In the genomic region with DNA sequence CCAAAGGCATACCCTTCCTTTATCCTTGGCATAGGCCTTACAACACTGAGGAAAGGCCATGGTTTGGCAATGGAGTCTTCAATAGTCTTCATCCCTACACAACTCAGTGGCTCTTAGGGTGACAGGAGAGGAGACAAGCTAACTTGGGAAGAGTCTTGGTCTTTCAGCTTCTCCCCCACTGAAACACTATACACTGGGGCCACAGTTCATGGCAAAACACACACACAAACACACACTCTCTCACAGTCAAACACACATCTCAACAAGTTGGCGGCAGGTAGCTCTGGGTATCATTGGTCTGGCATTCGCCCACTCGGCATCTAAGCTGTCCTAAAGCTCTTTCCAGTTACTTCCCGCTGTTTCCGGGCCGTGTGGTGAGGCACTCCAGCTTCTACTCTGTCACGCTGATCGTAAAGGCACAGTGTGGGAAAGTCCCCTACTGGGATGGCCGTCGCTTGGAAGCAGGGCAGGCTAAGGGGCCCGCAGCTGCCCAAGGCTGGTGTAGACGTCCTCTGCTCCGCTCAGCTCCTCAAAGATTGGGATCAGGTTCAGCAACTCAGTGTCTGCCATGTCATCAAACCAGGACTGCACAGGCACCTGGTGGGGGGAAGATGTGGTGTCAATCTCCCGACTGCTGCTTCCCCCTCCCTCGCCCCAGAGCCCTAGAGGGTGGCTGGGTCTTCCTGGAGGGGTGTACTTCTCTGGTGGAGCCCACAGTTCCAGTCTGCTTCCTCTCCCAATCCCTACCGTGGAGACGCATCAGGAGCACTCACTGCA, we compare ENCODE assay signal across 23 cellular contexts. TPM values are rescaled to one million over a fixed set of nuclear protein-coding genes. Genes with fewer than 3 reads are reported as not detected.
DNase-seq lines count a peak whose midpoint lies in the region; ATAC-seq, FAIRE-seq and TF ChIP-seq lines count a peak whose summit lies in the region.
"Had no signal": no experiment of that assay in that cellular context is flagged by ENCODE, and none has a peak within 500 bp of the region (broad histone marks: within the 10 kb centered on the region; RNA-seq: fewer than 3 reads in every experiment).

No MANE protein-coding gene starts in this region.

- no TSS peak for BruUV-seq in endothelial cell of umbilical vein (replicated peaks; lab: Mats Ljungman, UMichigan)

- no peak for ATAC-seq in activated CD8-positive, alpha-beta T cell treated with anti-CD3 and anti-CD28 coated beads for 36 hours
- ATAC-seq in activated CD8-positive, alpha-beta T cell treated with anti-CD3 and anti-CD28 coated beads, Interleukin-2, amount 10 ng/mL, durations not matched to agents 7 days and 5 days, result no peak
- no peak for ATAC-seq in GM19328 (IDR thresholded peaks at IDR 0.05; ENCODE audit: unreplicated experiment)
- ATAC-seq: stimulated activated memory B cell treated with anti-CD40 and anti-IgM and Interleukin-4, amounts not matched to agents 10 μg/mL and 1 μg/mL and 100 μg/mL, for 72 hours had no signal

- H3K79me2 ChIP-seq in endothelial cell of umbilical vein (ENCODE audit: control insufficient read depth, insufficient read depth, low read length), result no peaks in the 10 kb centered on the region

- H3K9me1 ChIP-seq in endothelial cell of umbilical vein (replicated peaks; ENCODE audit: control insufficient read depth, extremely low read depth, insufficient read depth, low read length), result no peaks in the 10 kb centered on the region

- TF ChIP-seq POLR2A in endothelial cell of umbilical vein (IDR thresholded peaks at IDR 0.05; ENCODE audit: low read depth, low read length) (no peak), sigmoid colon (IDR thresholded peaks at IDR 0.05) (no peak)

- H3K36me3 ChIP-seq in HEK293 (ENCODE audit: control insufficient read depth in 2 of 2, insufficient read depth in 1 of 2, low read length in 2 of 2) (peaks cover 20 to 84% of the 10 kb centered on the region in 2 experiments; a peak in 2 of 3 replicates), endothelial cell of umbilical vein (ENCODE audit: control insufficient read depth in 2 of 2, extremely low read depth in 1 of 2, insufficient read depth in 2 of 2, low read length in 2 of 2) (peaks cover 29 to 68% of the 10 kb centered on the region in 2 experiments), sigmoid colon (peaks cover 61 to 94% (median 79%) of the 10 kb centered on the region in 4 donors)

- peaks cover 16% of the 10 kb centered on the region for H3K36me3 Mint-ChIP-seq in activated CD8-positive, alpha-beta T cell treated with anti-CD3 and anti-CD28 coated beads for 36 hours (ENCODE audit: low read depth)
- peaks cover 55% of the 10 kb centered on the region for H3K36me3 Mint-ChIP-seq in activated CD8-positive, alpha-beta T cell treated with anti-CD3 and anti-CD28 coated beads, Interleukin-2, amount 10 ng/mL, durations not matched to agents 7 days and 5 days (ENCODE audit: low read depth)

- CTCF ChIA-PET in activated CD8-positive, alpha-beta T cell treated with anti-CD3 and anti-CD28 coated beads for 36 hours (lab: Charles Lee), result interaction anchor here (0.8 to 2.4 kb wide), 5 partner anchors 9 to 83 kb away, joined by 3 to 5 read pairs (median 5); no protein-coding TSS in a partner anchor
- CTCF ChIA-PET in activated CD8-positive, alpha-beta T cell treated with anti-CD3 and anti-CD28 coated beads, Interleukin-2, amount 10 ng/mL, durations not matched to agents 7 days and 5 days (lab: Charles Lee), result interaction anchor here (1.1 kb wide), 2 partner anchors 40 to 64 kb away, joined by 3 read pairs; a partner anchor contains a TSS
- CTCF ChIA-PET in HEK293 (lab: Yijun Ruan, JAX), result interaction anchor here (0.6 to 1.9 kb wide), 2 partner anchors 82 to 104 kb away, joined by 3 to 4 read pairs; no protein-coding TSS in a partner anchor
- CTCF ChIA-PET in endothelial cell of umbilical vein (lab: Charles Lee), result interaction anchor here (0.8 to 1.2 kb wide), 5 partner anchors 15 to 82 kb away, joined by 3 to 4 read pairs (median 3); no protein-coding TSS in a partner anchor

- dilution Hi-C loops in endothelial cell of umbilical vein (cut with MboI; ENCODE audit: extremely low pct_ligation_motif_present, low sequenced_read_pairs), result no loop called here

- POLR2A ChIA-PET in activated CD8-positive, alpha-beta T cell treated with anti-CD3 and anti-CD28 coated beads for 36 hours (lab: Charles Lee), result interaction anchor here (0.9 kb wide), 1 partner anchor 36 kb away, joined by 4 read pairs; no protein-coding TSS in a partner anchor
- POLR2A ChIA-PET in activated CD8-positive, alpha-beta T cell treated with anti-CD3 and anti-CD28 coated beads, Interleukin-2, amount 10 ng/mL, durations not matched to agents 7 days and 5 days (lab: Charles Lee), result no interaction called here
- POLR2A ChIA-PET in HEK293 (lab: Yijun Ruan, JAX), result interaction anchor here (0.6 kb wide), 1 partner anchor 108 kb away, joined by 10 read pairs; no protein-coding TSS in a partner anchor
- POLR2A ChIA-PET in endothelial cell of umbilical vein (lab: Charles Lee), result no interaction called here

- H3K27me3 ChIP-seq in endothelial cell of umbilical vein (ENCODE audit: control insufficient read depth in 2 of 2, insufficient read depth in 2 of 2, low read length in 2 of 2), result no peaks in the 10 kb centered on the region
- H3K27me3 ChIP-seq in sigmoid colon, result no peaks in the 10 kb centered on the region
- H3K27me3 ChIP-seq: SJCRH30 had no signal

- H3K27ac ChIP-seq in HEK293 (ENCODE audit: extremely low read depth, low read depth, low read length) (no peak overlapping the region), endothelial cell of umbilical vein (ENCODE audit: insufficient read depth, low read depth, low read length) (no peak overlapping the region), sigmoid colon (peak overlapping the region in 3 of 4 donors; percentile 3 to 33 (median 25))
- H3K27ac ChIP-seq: HL-60, KMS-11, SJCRH30 had no signal

- no peak for DNase-seq in activated CD8-positive, alpha-beta T cell treated with anti-CD3 and anti-CD28 coated beads for 36 hours
- DNase-seq in activated CD8-positive, alpha-beta T cell treated with anti-CD3 and anti-CD28 coated beads, Interleukin-2, amount 10 ng/mL, durations not matched to agents 7 days and 5 days, result no peak
- DNase-seq in endothelial cell of umbilical vein (ENCODE audit: low read depth, low spot score) (no peak), sigmoid colon (no peak), Kasumi-1 (lab: John Stamatoyannopoulos, UW) (no peak), NCI-H226 (no peak)
- DNase-seq: C1 segment of cervical spinal cord; central memory CD4-positive, alpha-beta T cell; DMS79 treated with DMSO at 0.1 percent for 48 hours; effector CD8-positive, alpha-beta T cell; NCI-H1092; NCI-H2107; NCI-H69; OCI-M1; T-helper 9 cell had no signal

- no peak overlapping the region for H3K4me3 Mint-ChIP-seq in activated CD8-positive, alpha-beta T cell treated with anti-CD3 and anti-CD28 coated beads for 36 hours
- H3K4me3 Mint-ChIP-seq in activated CD8-positive, alpha-beta T cell treated with anti-CD3 and anti-CD28 coated beads, Interleukin-2, amount 10 ng/mL, durations not matched to agents 7 days and 5 days, result no peak overlapping the region
- H3K4me3 Mint-ChIP-seq: stimulated activated memory B cell treated with anti-CD40 and anti-IgM and Interleukin-4, amounts not matched to agents 10 μg/mL and 1 μg/mL and 100 μg/mL, for 72 hours had no signal

- H3K9ac ChIP-seq in endothelial cell of umbilical vein (replicated peaks; ENCODE audit: extremely low read depth, insufficient read depth, low read length), result no peak overlapping the region
- H3K9ac ChIP-seq: KMS-11 had no signal

- H3K9me3 ChIP-seq in HEK293 (ENCODE audit: control insufficient read depth, insufficient read depth, low read depth, low read length), result no peaks in the 10 kb centered on the region
- H3K9me3 ChIP-seq in endothelial cell of umbilical vein (replicated peaks; ENCODE audit: control insufficient read depth, insufficient read depth, low read length), result no peaks in the 10 kb centered on the region
- no peaks in the 10 kb centered on the region for H3K9me3 ChIP-seq in sigmoid colon
- H3K9me3 ChIP-seq: prostate gland, SJCRH30 had no signal

- no peaks in the 10 kb centered on the region for H3K27me3 Mint-ChIP-seq in activated CD8-positive, alpha-beta T cell treated with anti-CD3 and anti-CD28 coated beads for 36 hours
- H3K27me3 Mint-ChIP-seq in activated CD8-positive, alpha-beta T cell treated with anti-CD3 and anti-CD28 coated beads, Interleukin-2, amount 10 ng/mL, durations not matched to agents 7 days and 5 days (ENCODE audit: low read depth), result no peaks in the 10 kb centered on the region
- H3K27me3 Mint-ChIP-seq: stimulated activated memory B cell treated with anti-CD40 and anti-IgM and Interleukin-4, amounts not matched to agents 10 μg/mL and 1 μg/mL and 100 μg/mL, for 72 hours had no signal

- H3K4me1 ChIP-seq in HEK293 (ENCODE audit: control insufficient read depth, insufficient read depth, low read length) (no peaks in the 10 kb centered on the region), endothelial cell of umbilical vein (ENCODE audit: control insufficient read depth, extremely low read depth, insufficient read depth, low read length) (no peaks in the 10 kb centered on the region), sigmoid colon (peaks cover 0 to 39% (median 18%) of the 10 kb centered on the region in 4 donors)
- H3K4me1 ChIP-seq: prostate gland, SJCRH30 had no signal

- intact Hi-C loops in activated CD8-positive, alpha-beta T cell treated with anti-CD3 and anti-CD28 coated beads for 36 hours (cut with micrococcal nuclease), result no loop called here
- intact Hi-C loops in endothelial cell of umbilical vein (cut with micrococcal nuclease) (no loop called here), sigmoid colon (cut with DNase I) (no loop called here)

- no peak overlapping the region for H2AFZ ChIP-seq in endothelial cell of umbilical vein (ENCODE audit: low read depth, low read length)

- WGBS in sigmoid colon, 2 donors, result 82 to 87% methylated on average over 17 of the region's 17 CpGs

- TF ChIP-seq EP300 in sigmoid colon (IDR thresholded peaks at IDR 0.05), result no peak

- H3K9me3 Mint-ChIP-seq in activated CD8-positive, alpha-beta T cell treated with anti-CD3 and anti-CD28 coated beads for 36 hours, result no peaks in the 10 kb centered on the region
- no peaks in the 10 kb centered on the region for H3K9me3 Mint-ChIP-seq in activated CD8-positive, alpha-beta T cell treated with anti-CD3 and anti-CD28 coated beads, Interleukin-2, amount 10 ng/mL, durations not matched to agents 7 days and 5 days (ENCODE audit: insufficient read depth)
- H3K9me3 Mint-ChIP-seq: stimulated activated memory B cell treated with anti-CD40 and anti-IgM and Interleukin-4, amounts not matched to agents 10 μg/mL and 1 μg/mL and 100 μg/mL, for 72 hours had no signal

- H3K4me1 Mint-ChIP-seq in activated CD8-positive, alpha-beta T cell treated with anti-CD3 and anti-CD28 coated beads for 36 hours (ENCODE audit: low read depth), result no peaks in the 10 kb centered on the region
- H3K4me1 Mint-ChIP-seq in activated CD8-positive, alpha-beta T cell treated with anti-CD3 and anti-CD28 coated beads, Interleukin-2, amount 10 ng/mL, durations not matched to agents 7 days and 5 days (ENCODE audit: low read depth), result no peaks in the 10 kb centered on the region
- H3K4me1 Mint-ChIP-seq: stimulated activated memory B cell treated with anti-CD40 and anti-IgM and Interleukin-4, amounts not matched to agents 10 μg/mL and 1 μg/mL and 100 μg/mL, for 72 hours had no signal

- H4K20me1 ChIP-seq in endothelial cell of umbilical vein (replicated peaks; ENCODE audit: control insufficient read depth, extremely low read depth, insufficient read depth, low read length), result no peaks in the 10 kb centered on the region

- H3K4me2 ChIP-seq in endothelial cell of umbilical vein (ENCODE audit: insufficient read depth, low read length), result no peak overlapping the region
- H3K4me2 ChIP-seq: KMS-11 had no signal

- FAIRE-seq in endothelial cell of umbilical vein (lab: Jason Lieb, UNC), result peak; percentile 63
- FAIRE-seq: A204.1 had no signal

- TF ChIP-seq CTCF in activated CD8-positive, alpha-beta T cell treated with anti-CD3 and anti-CD28 coated beads for 36 hours (IDR thresholded peaks at IDR 0.05), result no peak
- TF ChIP-seq CTCF in HEK293 (tag by site-specific recombination; IDR thresholded peaks at IDR 0.05) (no peak), endothelial cell of umbilical vein (IDR thresholded peaks at IDR 0.05; ENCODE audit: extremely low read depth in 1 of 2, insufficient read depth in 1 of 2, low read depth in 1 of 2, low read length in 2 of 2) (no peak), sigmoid colon (IDR thresholded peaks at IDR 0.05) (no peak)

- H3K4me3 ChIP-seq in HEK293 (ENCODE audit: low read depth, low read length) (no peak overlapping the region), endothelial cell of umbilical vein (replicated peaks in 1 of 3; ENCODE audit: insufficient read depth in 1 of 3, low read depth in 1 of 3, low read length in 3 of 3) (no peak overlapping the region), sigmoid colon (no peak overlapping the region)
- H3K4me3 ChIP-seq: prostate gland, SJCRH30 had no signal

- peak overlapping the region; percentile 73 for H3K27ac Mint-ChIP-seq in activated CD8-positive, alpha-beta T cell treated with anti-CD3 and anti-CD28 coated beads for 36 hours
- H3K27ac Mint-ChIP-seq in activated CD8-positive, alpha-beta T cell treated with anti-CD3 and anti-CD28 coated beads, Interleukin-2, amount 10 ng/mL, durations not matched to agents 7 days and 5 days, result no peak overlapping the region

RNA-seq across cellular contexts. Expression of a gene that starts 4.8 kb away (rescaled TPM):
- total RNA-seq in activated CD8-positive, alpha-beta T cell treated with anti-CD3 and anti-CD28 coated beads for 36 hours, result under 1 TPM; 0.34 to 0.49 TPM
- total RNA-seq in activated CD8-positive, alpha-beta T cell treated with anti-CD3 and anti-CD28 coated beads, Interleukin-2, amount 10 ng/mL, durations not matched to agents 7 days and 5 days, result 1 to 10 TPM; 2.3 to 2.5 TPM
- total RNA-seq in endothelial cell of umbilical vein (2.2 and 3.0 TPM in 2 replicates), sigmoid colon (10 to 100 TPM in 1 of 4 donors, 1 to 10 TPM in 3; 2.1 to 12.2 (median 5.1) TPM)
- polyA plus RNA-seq in endothelial cell of umbilical vein (1.0 and 1.1 TPM in 2 replicates), sigmoid colon (10 to 100 TPM in 1 of 3 donors, 1 to 10 TPM in 2; 6.2 to 11.4 (median 8.3) TPM)
- 0.50 and 0.96 TPM in 2 replicates for polyA plus RNA-seq in endothelial cell of umbilical vein (2011; cell fraction: cytosol; rRNA removed)
- 9.2 and 11.1 TPM in 2 replicates for polyA plus RNA-seq in endothelial cell of umbilical vein (2011; cell fraction: nucleus; rRNA removed)
- 1.4 and 2.0 TPM in 2 replicates for polyA plus RNA-seq in endothelial cell of umbilical vein (2012)
- polyA minus RNA-seq in endothelial cell of umbilical vein, result 2.4 and 3.1 TPM in 2 replicates
- polyA minus RNA-seq in endothelial cell of umbilical vein (2011; cell fraction: cytosol; rRNA and poly(A)+ RNA removed), result not detected
- 4.6 and 8.9 TPM in 2 replicates for polyA minus RNA-seq in endothelial cell of umbilical vein (2011; cell fraction: nucleus; rRNA and poly(A)+ RNA removed)

RNA-seq across cellular contexts. Expression of a gene that starts 23.2 kb away (rescaled TPM):
- 10 to 100 TPM; 67.1 to 67.2 TPM for total RNA-seq in activated CD8-positive, alpha-beta T cell treated with anti-CD3 and anti-CD28 coated beads for 36 hours
- total RNA-seq in activated CD8-positive, alpha-beta T cell treated with anti-CD3 and anti-CD28 coated beads, Interleukin-2, amount 10 ng/mL, durations not matched to agents 7 days and 5 days, result 100 to 1,000 TPM; 100 to 114 TPM
- total RNA-seq in endothelial cell of umbilical vein (128 and 142 TPM in 2 replicates), sigmoid colon (100 to 1,000 TPM; 121 to 183 (median 135) TPM)
- polyA plus RNA-seq in endothelial cell of umbilical vein (120 and 146 TPM in 2 replicates), sigmoid colon (100 to 1,000 TPM in 2 of 3 donors, 10 to 100 TPM in 1; 85.3 to 122 (median 105) TPM)
- polyA plus RNA-seq in endothelial cell of umbilical vein (2011; cell fraction: cytosol; rRNA removed), result 159 and 167 TPM in 2 replicates
- 177 and 178 TPM in 2 replicates for polyA plus RNA-seq in endothelial cell of umbilical vein (2011; cell fraction: nucleus; rRNA removed)
- polyA plus RNA-seq in endothelial cell of umbilical vein (2012), result 99.2 and 104 TPM in 2 replicates
- polyA minus RNA-seq in endothelial cell of umbilical vein, result 215 and 262 TPM in 2 replicates
- polyA minus RNA-seq in endothelial cell of umbilical vein (2011; cell fraction: cytosol; rRNA and poly(A)+ RNA removed), result 45.4 TPM
- 94.7 and 98.2 TPM in 2 replicates for polyA minus RNA-seq in endothelial cell of umbilical vein (2011; cell fraction: nucleus; rRNA and poly(A)+ RNA removed)

RNA-seq across cellular contexts. Expression of a gene that starts 40.7 kb away (rescaled TPM):
- total RNA-seq in activated CD8-positive, alpha-beta T cell treated with anti-CD3 and anti-CD28 coated beads for 36 hours, result 10 to 100 TPM; 46.3 to 47.3 TPM
- 10 to 100 TPM; 35.0 to 35.8 TPM for total RNA-seq in activated CD8-positive, alpha-beta T cell treated with anti-CD3 and anti-CD28 coated beads, Interleukin-2, amount 10 ng/mL, durations not matched to agents 7 days and 5 days
- total RNA-seq in endothelial cell of umbilical vein (39.3 and 41.8 TPM in 2 replicates), sigmoid colon (10 to 100 TPM in 3 of 4 donors, 1 to 10 TPM in 1; 8.0 to 29.6 (median 25.3) TPM)
- polyA plus RNA-seq in endothelial cell of umbilical vein (13.2 and 16.5 TPM in 2 replicates), sigmoid colon (10 to 100 TPM; 36.0 to 49.3 (median 47.9) TPM)
- 19.1 and 20.8 TPM in 2 replicates for polyA plus RNA-seq in endothelial cell of umbilical vein (2011; cell fraction: cytosol; rRNA removed)
- 11.5 and 11.9 TPM in 2 replicates for polyA plus RNA-seq in endothelial cell of umbilical vein (2011; cell fraction: nucleus; rRNA removed)
- 34.8 and 43.8 TPM in 2 replicates for polyA plus RNA-seq in endothelial cell of umbilical vein (2012)
- 7.5 and 8.4 TPM in 2 replicates for polyA minus RNA-seq in endothelial cell of umbilical vein
- 29.2 TPM for polyA minus RNA-seq in endothelial cell of umbilical vein (2011; cell fraction: cytosol; rRNA and poly(A)+ RNA removed)
- polyA minus RNA-seq in endothelial cell of umbilical vein (2011; cell fraction: nucleus; rRNA and poly(A)+ RNA removed), result 6.8 and 8.5 TPM in 2 replicates

RNA-seq across cellular contexts. Expression of a gene that starts 50.9 kb away (rescaled TPM):
- 1 to 10 TPM; 4.0 to 4.3 TPM for total RNA-seq in activated CD8-positive, alpha-beta T cell treated with anti-CD3 and anti-CD28 coated beads for 36 hours
- total RNA-seq in activated CD8-positive, alpha-beta T cell treated with anti-CD3 and anti-CD28 coated beads, Interleukin-2, amount 10 ng/mL, durations not matched to agents 7 days and 5 days, result 1 to 10 TPM; 3.1 to 3.2 TPM
- 6.6 and 8.8 TPM in 2 replicates for total RNA-seq in endothelial cell of umbilical vein
- polyA plus RNA-seq in endothelial cell of umbilical vein, result 7.3 and 7.9 TPM in 2 replicates
- 6.6 and 8.3 TPM in 2 replicates for polyA plus RNA-seq in endothelial cell of umbilical vein (2011; cell fraction: cytosol; rRNA removed)
- polyA plus RNA-seq in endothelial cell of umbilical vein (2011; cell fraction: nucleus; rRNA removed), result 3.3 and 4.3 TPM in 2 replicates
- 9.1 and 9.9 TPM in 2 replicates for polyA plus RNA-seq in endothelial cell of umbilical vein (2012)
- 9.6 and 9.9 TPM in 2 replicates for polyA minus RNA-seq in endothelial cell of umbilical vein
- polyA minus RNA-seq in endothelial cell of umbilical vein (2011; cell fraction: cytosol; rRNA and poly(A)+ RNA removed), result 2.0 TPM
- 1.2 and 3.0 TPM in 2 replicates for polyA minus RNA-seq in endothelial cell of umbilical vein (2011; cell fraction: nucleus; rRNA and poly(A)+ RNA removed)
- total RNA-seq in sigmoid colon, result 10 to 100 TPM in 2 of 4 donors, 1 to 10 TPM in 2; 9.0 to 11.9 (median 10.6) TPM
- polyA plus RNA-seq in sigmoid colon, result 1 to 10 TPM; 1.6 to 8.4 (median 2.5) TPM

RNA-seq across cellular contexts. Expression of a gene that starts 51.4 kb away (rescaled TPM):
- total RNA-seq in activated CD8-positive, alpha-beta T cell treated with anti-CD3 and anti-CD28 coated beads for 36 hours, result 10 to 100 TPM; 29.6 to 34.1 TPM
- 10 to 100 TPM; 26.3 to 28.8 TPM for total RNA-seq in activated CD8-positive, alpha-beta T cell treated with anti-CD3 and anti-CD28 coated beads, Interleukin-2, amount 10 ng/mL, durations not matched to agents 7 days and 5 days
- total RNA-seq in endothelial cell of umbilical vein (24.3 and 24.8 TPM in 2 replicates), sigmoid colon (10 to 100 TPM in 1 of 4 donors, 1 to 10 TPM in 3; 3.8 to 12.2 (median 7.4) TPM)
- polyA plus RNA-seq in endothelial cell of umbilical vein (23.6 and 25.0 TPM in 2 replicates), sigmoid colon (10 to 100 TPM in 2 of 3 donors, 1 to 10 TPM in 1; 7.6 to 16.7 (median 10.2) TPM)
- 23.0 and 29.2 TPM in 2 replicates for polyA plus RNA-seq in endothelial cell of umbilical vein (2011; cell fraction: cytosol; rRNA removed)
- polyA plus RNA-seq in endothelial cell of umbilical vein (2011; cell fraction: nucleus; rRNA removed), result 34.3 and 39.3 TPM in 2 replicates
- polyA plus RNA-seq in endothelial cell of umbilical vein (2012), result 31.2 and 36.8 TPM in 2 replicates
- 20.6 and 21.3 TPM in 2 replicates for polyA minus RNA-seq in endothelial cell of umbilical vein
- polyA minus RNA-seq in endothelial cell of umbilical vein (2011; cell fraction: cytosol; rRNA and poly(A)+ RNA removed), result 20.5 TPM
- 23.4 and 23.6 TPM in 2 replicates for polyA minus RNA-seq in endothelial cell of umbilical vein (2011; cell fraction: nucleus; rRNA and poly(A)+ RNA removed)

Comparison
In these comparisons a context has a peak if more than half of its experiments do, and no peak if none do; other contexts are left out.
1. POLR2A ChIA-PET loops: an anchor here in activated CD8-positive, alpha-beta T cell treated with anti-CD3 and anti-CD28 coated beads for 36 hours (0.9 kb wide) and HEK293 (0.6 kb wide); none called in activated CD8-positive, alpha-beta T cell treated with anti-CD3 and anti-CD28 coated beads, Interleukin-2, amount 10 ng/mL, durations not matched to agents 7 days and 5 days and endothelial cell of umbilical vein.
2. H3K27ac ChIP-seq: peak in sigmoid colon (3 of 4); none in HEK293 (single experiment) and endothelial cell of umbilical vein (single experiment).